ENCODE assay signal across 8 cellular contexts in the genomic region with DNA sequence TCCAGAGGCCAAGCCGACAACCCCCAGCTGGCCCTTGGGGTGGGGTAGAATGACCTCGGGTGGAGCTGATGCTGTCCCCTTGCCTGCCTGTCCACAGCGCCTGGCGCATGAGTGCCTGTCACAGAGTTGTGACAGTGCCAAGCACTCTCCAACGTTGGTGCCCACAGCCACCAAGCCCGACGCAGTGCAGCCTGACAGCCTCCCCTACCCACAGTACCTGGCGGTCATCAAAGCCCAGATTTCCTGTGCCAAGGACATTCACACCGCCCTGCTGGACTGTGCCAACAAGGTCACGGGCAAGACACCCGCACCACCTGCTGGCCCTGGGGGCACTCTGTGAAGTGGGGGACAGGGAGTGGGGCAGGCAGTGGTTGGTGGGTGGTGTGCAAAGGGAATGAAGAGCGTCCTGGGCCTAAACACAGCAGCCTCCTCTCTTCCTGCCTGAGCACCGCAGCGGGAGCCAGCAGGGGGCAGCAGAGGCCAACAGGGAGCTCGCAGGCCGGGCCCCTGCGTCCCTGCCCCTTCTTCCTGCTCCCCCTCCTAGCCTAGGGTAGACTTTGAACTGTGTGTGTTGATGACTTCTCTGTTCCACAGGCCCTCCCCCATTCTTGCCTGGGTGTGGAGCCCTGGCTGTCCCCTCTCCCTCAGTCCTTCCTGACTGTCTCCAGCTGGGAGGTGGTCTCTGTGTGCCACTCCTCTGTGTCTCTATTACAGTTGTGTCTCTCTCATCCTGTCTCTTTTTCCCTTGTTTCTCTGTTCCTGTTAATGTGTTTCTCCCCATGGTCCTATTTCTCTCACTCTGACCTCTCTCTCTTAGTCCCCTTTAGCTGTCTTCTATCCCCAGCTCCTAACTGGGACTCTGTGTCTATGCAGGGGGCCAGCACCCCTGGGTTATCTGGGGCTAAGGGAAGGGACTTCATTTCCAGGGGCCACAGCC. TPM values are rescaled to one million over a fixed set of nuclear protein-coding genes. Genes with fewer than 3 reads are reported as not detected.
DNase-seq lines count a peak whose midpoint lies in the region; ATAC-seq and TF ChIP-seq lines count a peak whose summit lies in the region.

No MANE protein-coding gene starts in this region.

- H3K4me3 ChIP-seq in GM12864 (ENCODE audit: low read depth, low read length) (peak overlapping the region; percentile 15), coronary artery (peak overlapping the region; percentile 17), lower leg skin (ENCODE audit: low read depth, poor library complexity, severe bottlenecking) (no peak overlapping the region)

- WGBS in lower leg skin, 2 donors = 21 to 23% methylated on average over 12 to 14 of the region's 17 CpGs

- TF ChIP-seq POLR2A in lower leg skin (IDR thresholded peaks at IDR 0.05) = no peak

- ATAC-seq in HG03196 (IDR thresholded peaks at IDR 0.05; ENCODE audit: unreplicated experiment) = peak; percentile 32
- no peak for ATAC-seq in GM18502 (IDR thresholded peaks at IDR 0.05; ENCODE audit: poor library complexity, unreplicated experiment)

- intact Hi-C loops in lower leg skin (cut with DNase I; ENCODE audit: low total_unique reads) = no loop called here

- TF ChIP-seq CTCF in GM12864 (IDR thresholded peaks at IDR 0.05; ENCODE audit: low read depth, low read length, missing control alignments) = peak; percentile 98
- peak; percentile 99 for TF ChIP-seq CTCF in coronary artery (IDR thresholded peaks at IDR 0.05)
- peak in 1 of 3 donors; percentile 97 for TF ChIP-seq CTCF in lower leg skin (IDR thresholded peaks at IDR 0.05)

- DNase-seq in GM12864 (ENCODE audit: low read depth) (no peak), NCI-H748 (lab: John Stamatoyannopoulos, UW; ENCODE audit: unreplicated experiment) (peak; percentile 78), coronary artery (ENCODE audit: low spot score) (no peak), lower leg skin (ENCODE audit: low spot score in 2 of 2) (peak; percentile 92 to 98)
- DNase-seq in activated CD4-positive, alpha-beta T cell treated with anti-CD3 and anti-CD28 coated beads, Interleukin-2, amount 50 U/mL, for 1 hour = peak; percentile 97
- DNase-seq in stimulated activated CD4-positive, alpha-beta T cell treated with anti-CD3 and anti-CD28 coated beads, TNF-alpha, amount 100 ng/mL, for 1 hour (ENCODE audit: low read depth in 3 of 3, low spot score in 1 of 3) = peak; percentile 87 to 96 (median 93)

- H3K27ac ChIP-seq in coronary artery = peak overlapping the region; percentile 73 to 100

RNA-seq across cellular contexts. Expression of a gene that starts 6.5 kb away (rescaled TPM):
- 10 to 100 TPM; 30.3 to 35.8 (median 33.3) TPM for total RNA-seq in lower leg skin

RNA-seq across cellular contexts. Expression of a gene that starts 6.7 kb away (rescaled TPM):
- total RNA-seq in lower leg skin = 10 to 100 TPM; 22.4 to 48.0 (median 36.3) TPM

RNA-seq across cellular contexts. Expression of a gene that starts 9.0 kb away (rescaled TPM):
- 100 to 1,000 TPM; 170 to 536 (median 280) TPM for total RNA-seq in lower leg skin

RNA-seq across cellular contexts. Expression of a gene that starts 14.8 kb away (rescaled TPM):
- total RNA-seq in lower leg skin = 1 to 10 TPM; 3.0 to 6.4 (median 4.3) TPM

RNA-seq across cellular contexts. Expression of a gene that starts 38.1 kb away (rescaled TPM):
- total RNA-seq in lower leg skin = 1,000 to 10,000 TPM; 1,726 to 3,026 (median 2,088) TPM

Comparison
In these comparisons a context has a peak if more than half of its experiments do, and no peak if none do; other contexts are left out.
1. DNase-seq: peak in NCI-H748 (single experiment), activated CD4-positive, alpha-beta T cell treated with anti-CD3 and anti-CD28 coated beads, Interleukin-2, amount 50 U/mL, for 1 hour (single experiment), lower leg skin (2 of 2) and stimulated activated CD4-positive, alpha-beta T cell treated with anti-CD3 and anti-CD28 coated beads, TNF-alpha, amount 100 ng/mL, for 1 hour (3 of 3); none in GM12864 (single experiment) and coronary artery (single experiment).